Comparison of ENCODE assay signal across 8 cellular contexts in the genomic region with DNA sequence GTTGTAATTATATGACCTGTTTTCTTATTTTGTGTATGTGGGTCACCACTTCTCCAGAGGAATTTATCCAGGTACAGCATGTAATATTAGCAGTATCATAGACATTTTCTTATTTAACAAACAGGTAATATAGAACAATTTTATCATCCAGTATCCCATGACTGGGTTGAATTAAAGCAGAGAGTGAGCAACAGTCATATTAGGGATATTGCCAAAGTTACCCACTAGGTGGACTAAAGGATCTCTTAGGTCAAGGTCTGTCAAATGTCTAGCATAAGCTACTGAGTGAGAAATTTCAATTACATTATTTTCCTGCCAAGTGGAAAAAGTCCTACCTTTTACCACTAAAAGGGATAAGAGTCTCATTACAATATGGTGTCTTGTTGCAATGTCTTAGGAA.
DNase-seq lines count a peak whose midpoint lies in the region; ATAC-seq and TF ChIP-seq lines count a peak whose summit lies in the region.

No MANE protein-coding gene starts in this region.

- peak; percentile 61 for ATAC-seq in GM18858 (IDR thresholded peaks at IDR 0.05; ENCODE audit: unreplicated experiment)
- no peak for ATAC-seq in activated T-helper 17 cell treated with anti-CD3 and anti-CD28 coated beads, Interleukin-2, amount 50 U/mL, for 72 hours (replicated peaks)

- H3K4me1 Mint-ChIP-seq in nephron progenitor cell: no peaks in the 10 kb centered on the region
- no peaks in the 10 kb centered on the region for H3K4me1 Mint-ChIP-seq in activated T-helper 17 cell treated with anti-CD3 and anti-CD28 coated beads, Interleukin-2, amount 50 U/mL, for 72 hours

- no peaks in the 10 kb centered on the region for H3K27me3 Mint-ChIP-seq in nephron progenitor cell (ENCODE audit: low read depth, poor library complexity)
- no peaks in the 10 kb centered on the region for H3K27me3 Mint-ChIP-seq in activated T-helper 17 cell treated with anti-CD3 and anti-CD28 coated beads, Interleukin-2, amount 50 U/mL, for 72 hours

- no peaks in the 10 kb centered on the region for H3K36me3 Mint-ChIP-seq in nephron progenitor cell (ENCODE audit: low read depth)
- no peaks in the 10 kb centered on the region for H3K36me3 Mint-ChIP-seq in activated T-helper 17 cell treated with anti-CD3 and anti-CD28 coated beads, Interleukin-2, amount 50 U/mL, for 72 hours (ENCODE audit: low read depth)

- peak; percentile 27 for DNase-seq in ACHN
- peak; percentile 27 for DNase-seq in M059J (ENCODE audit: low read depth)
- DNase-seq in nephron progenitor cell: no peak
- no peak for DNase-seq in head of caudate nucleus
- DNase-seq in activated naive CD4-positive, alpha-beta T cell treated with anti-CD3 and anti-CD28 coated beads, Interleukin-2, amount 50 U/mL, for 16 hours: no peak

- in situ Hi-C loops in ACHN (cut with HindIII; ENCODE audit: low pct_ligation_motif_present, low pct_unique_long_range_greater_than_20kb, low sequenced_read_pairs): no loop called here

- H3K9me3 Mint-ChIP-seq in nephron progenitor cell: no peaks in the 10 kb centered on the region
- H3K9me3 Mint-ChIP-seq in activated T-helper 17 cell treated with anti-CD3 and anti-CD28 coated beads, Interleukin-2, amount 50 U/mL, for 72 hours: no peaks in the 10 kb centered on the region

- intact Hi-C loops in head of caudate nucleus (cut with DNase I): no loop called here

- no peak overlapping the region for H3K27ac Mint-ChIP-seq in nephron progenitor cell
- H3K27ac Mint-ChIP-seq in activated T-helper 17 cell treated with anti-CD3 and anti-CD28 coated beads, Interleukin-2, amount 50 U/mL, for 72 hours: no peak overlapping the region

- H3K4me3 Mint-ChIP-seq in nephron progenitor cell: no peak overlapping the region
- no peak overlapping the region for H3K4me3 Mint-ChIP-seq in activated T-helper 17 cell treated with anti-CD3 and anti-CD28 coated beads, Interleukin-2, amount 50 U/mL, for 72 hours

- no peak overlapping the region for H3K27ac ChIP-seq in VCaP

- peak; percentile 69 for TF ChIP-seq CTCF in VCaP (conservative IDR thresholded peaks at IDR 0.05)
- peak; percentile 39 for TF ChIP-seq CTCF in nephron progenitor cell (IDR thresholded peaks at IDR 0.05)

Comparison
In these comparisons a context has a peak if more than half of its experiments do, and no peak if none do; other contexts are left out.
1. DNase-seq: peak in ACHN (single experiment) and M059J (single experiment); none in nephron progenitor cell (single experiment), head of caudate nucleus (0 of 42) and activated naive CD4-positive, alpha-beta T cell treated with anti-CD3 and anti-CD28 coated beads, Interleukin-2, amount 50 U/mL, for 16 hours (single experiment).